Comparison of ENCODE assay signal across 9 cellular contexts in the genomic region with DNA sequence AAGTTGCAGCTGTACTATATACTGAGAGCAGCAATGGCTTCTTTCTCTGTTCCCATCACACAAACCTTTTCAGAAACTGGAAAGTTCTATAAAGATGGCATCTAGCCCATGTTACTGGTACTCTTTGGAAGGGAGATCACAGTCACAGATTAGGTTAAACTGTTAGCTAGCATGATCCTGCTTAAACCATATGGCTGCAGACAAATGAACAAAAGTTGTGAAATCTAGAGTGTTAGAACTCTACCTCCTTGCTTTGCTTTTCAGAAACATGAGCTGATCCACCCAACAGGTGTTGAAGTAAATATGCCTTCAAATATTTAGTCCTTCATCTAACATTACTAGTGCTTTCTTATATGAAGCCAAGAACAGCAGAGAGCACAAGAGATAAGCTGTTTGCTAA.
DNase-seq lines count a peak whose midpoint lies in the region; ATAC-seq and TF ChIP-seq lines count a peak whose summit lies in the region.
"Had no signal": no experiment of that assay in that cellular context is flagged by ENCODE, and none has a peak within 500 bp of the region (broad histone marks: within the 10 kb centered on the region; RNA-seq: fewer than 3 reads in every experiment).

No MANE protein-coding gene starts in this region.

- H3K79me1 ChIP-seq in mesenchymal stem cell (replicated peaks; ENCODE audit: low read length, poor library complexity, severe bottlenecking), result peaks cover 6% of the 10 kb centered on the region

- H3K4ac ChIP-seq in mesenchymal stem cell (ENCODE audit: low read depth in 1 of 2, low read length in 2 of 2), result no peak overlapping the region

- H3K4me2 ChIP-seq in mesenchymal stem cell (ENCODE audit: low read length, poor library complexity, severe bottlenecking), result no peak overlapping the region

- intact Hi-C loops in left ventricle myocardium inferior (cut with micrococcal nuclease) (no loop called here), left cardiac atrium (cut with DNase I) (loop anchor here (5.0 to 10.0 kb wide), 2 partner anchors 97 to 224 kb away; no protein-coding TSS in a partner anchor), uterus (cut with DNase I; ENCODE audit: low total_unique reads) (no loop called here)

- H2BK15ac ChIP-seq in mesenchymal stem cell (ENCODE audit: low read depth, poor library complexity, severe bottlenecking), result no peak overlapping the region

- no peaks in the 10 kb centered on the region for H3K36me3 ChIP-seq in left ventricle myocardium inferior
- no peaks in the 10 kb centered on the region for H3K36me3 ChIP-seq in brain microvascular endothelial cell (replicated peaks)
- peaks cover 0 to 4% of the 10 kb centered on the region in 2 experiments for H3K36me3 ChIP-seq in mesenchymal stem cell (ENCODE audit: control insufficient read depth in 1 of 2, insufficient read depth in 2 of 2, low read depth in 1 of 2, low read length in 2 of 2)
- no peaks in the 10 kb centered on the region for H3K36me3 ChIP-seq in uterus

- H3K9ac ChIP-seq in mesenchymal stem cell (ENCODE audit: low read length), result no peak overlapping the region

- no peak overlapping the region for H2BK5ac ChIP-seq in mesenchymal stem cell (ENCODE audit: low read depth, low read length, poor library complexity, severe bottlenecking)

- H3K27me3 ChIP-seq in left ventricle myocardium inferior (ENCODE audit: low read depth), result no peaks in the 10 kb centered on the region
- H3K27me3 ChIP-seq in brain microvascular endothelial cell (replicated peaks), result no peaks in the 10 kb centered on the region
- H3K27me3 ChIP-seq in mesenchymal stem cell (ENCODE audit: control insufficient read depth in 1 of 2, insufficient read depth in 1 of 2, low read length in 2 of 2), result no peaks in the 10 kb centered on the region
- H3K27me3 ChIP-seq in uterus, result no peaks in the 10 kb centered on the region

- TF ChIP-seq CTCF in left ventricle myocardium inferior (IDR thresholded peaks at IDR 0.05; ENCODE audit: borderline replicate concordance), result no peak
- no peak for TF ChIP-seq CTCF in brain microvascular endothelial cell (IDR thresholded peaks at IDR 0.05; ENCODE audit: low read depth, low read length, missing control alignments)
- no peak for TF ChIP-seq CTCF in uterus (IDR thresholded peaks at IDR 0.05)

- no peak overlapping the region for H2BK12ac ChIP-seq in mesenchymal stem cell (ENCODE audit: low read length in 2 of 2)

- no peak overlapping the region for H3K4me3 ChIP-seq in left ventricle myocardium inferior
- H3K4me3 ChIP-seq in brain microvascular endothelial cell (ENCODE audit: low read depth, low read length), result no peak overlapping the region
- no peak overlapping the region for H3K4me3 ChIP-seq in mesenchymal stem cell (ENCODE audit: insufficient read depth in 1 of 2, low read depth in 1 of 2, low read length in 2 of 2)
- H3K4me3 ChIP-seq in uterus, result no peak overlapping the region

- H3K27ac ChIP-seq in left ventricle myocardium inferior (replicated peaks) (peak overlapping the region; percentile 85), brain microvascular endothelial cell (peak overlapping the region; percentile 77), mesenchymal stem cell (ENCODE audit: low read length, poor library complexity, severe bottlenecking) (no peak overlapping the region), uterus (peak overlapping the region; percentile 46 to 58)

- H2AFZ ChIP-seq in mesenchymal stem cell (ENCODE audit: low read depth, low read length), result no peak overlapping the region

- no peak overlapping the region for H4K91ac ChIP-seq in mesenchymal stem cell (ENCODE audit: low read length)

- H4K8ac ChIP-seq in mesenchymal stem cell (ENCODE audit: low read length), result no peak overlapping the region

- H3K14ac ChIP-seq in mesenchymal stem cell (ENCODE audit: low read length in 2 of 2), result no peak overlapping the region

- in situ Hi-C loops in brain microvascular endothelial cell (cut with HindIII; ENCODE audit: low pct_ligation_motif_present, low sequenced_read_pairs), result no loop called here

- H3K4me1 ChIP-seq in left ventricle myocardium inferior (peaks cover 43% of the 10 kb centered on the region), mesenchymal stem cell (ENCODE audit: control insufficient read depth, insufficient read depth, low read depth, low read length) (peaks cover 4% of the 10 kb centered on the region), uterus (no peaks in the 10 kb centered on the region)

- H3K9me3 ChIP-seq in left ventricle myocardium inferior (replicated peaks) (peaks cover 18% of the 10 kb centered on the region), mesenchymal stem cell (ENCODE audit: control insufficient read depth, low read length) (no peaks in the 10 kb centered on the region), uterus (peaks cover 0 to under 1% of the 10 kb centered on the region in 2 donors)

- DNase-seq in left ventricle myocardium inferior, result no peak
- no peak for DNase-seq in left cardiac atrium
- no peak for DNase-seq in brain microvascular endothelial cell
- DNase-seq in mesenchymal stem cell, result peak; percentile 37
- no peak for DNase-seq in uterus
- DNase-seq in CD1c-positive myeloid dendritic cell (ENCODE audit: extremely low spot score), result no peak
- DNase-seq: NCI-H1105 treated with DMSO at 0.1 percent for 48 hours had no signal

- ATAC-seq in left cardiac atrium (no peak), HG03460 (IDR thresholded peaks at IDR 0.05; ENCODE audit: unreplicated experiment) (no peak), HG02870 (IDR thresholded peaks at IDR 0.05; ENCODE audit: unreplicated experiment) (no peak)

- H2BK120ac ChIP-seq in mesenchymal stem cell (ENCODE audit: low read depth, low read length), result no peak overlapping the region

- H2AK5ac ChIP-seq in mesenchymal stem cell (ENCODE audit: low read length, severe bottlenecking), result no peak overlapping the region

- TF ChIP-seq POLR2A in uterus (IDR thresholded peaks at IDR 0.05), result no peak

- H3K18ac ChIP-seq in mesenchymal stem cell (ENCODE audit: low read depth in 1 of 2, low read length in 2 of 2), result peak overlapping the region in 1 of 2 experiments; percentile 14

- H3K23ac ChIP-seq in mesenchymal stem cell (ENCODE audit: low read length in 2 of 2), result no peak overlapping the region

Comparison
In these comparisons a context has a peak if more than half of its experiments do, and no peak if none do; other contexts are left out.
1. intact Hi-C loops: an anchor here in left cardiac atrium (5.0 to 10.0 kb wide); none called in left ventricle myocardium inferior and uterus.